Comparison of ENCODE assay signal across 1 cellular context in the genomic region with DNA sequence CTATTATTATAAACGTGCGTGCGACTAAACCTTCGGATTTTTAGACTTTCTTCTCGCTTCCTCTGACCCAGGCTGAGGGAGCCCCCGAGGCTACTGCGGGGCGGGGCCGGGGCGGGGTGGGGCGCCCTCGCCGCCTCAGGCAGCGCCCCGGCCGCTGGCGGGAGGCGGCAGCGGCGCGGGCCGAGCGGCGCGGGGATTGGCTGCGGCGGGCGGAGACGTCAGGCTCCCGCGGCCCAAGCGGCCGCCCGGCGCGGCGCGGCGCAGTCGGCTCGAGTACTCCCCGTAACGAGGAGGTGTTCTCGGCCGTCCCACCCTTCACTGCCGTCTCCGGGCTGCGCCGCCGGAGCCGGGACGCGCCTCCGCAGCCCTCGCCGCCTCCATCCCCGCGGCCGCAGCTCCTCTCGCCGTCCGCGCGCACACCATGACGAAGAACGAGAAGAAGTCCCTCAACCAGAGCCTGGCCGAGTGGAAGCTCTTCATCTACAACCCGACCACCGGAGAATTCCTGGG.
TF ChIP-seq lines count a peak whose summit lies in the region.

Gene ATP1B3 (plus strand): TSS at position 263 of the 510 bp plus-strand sequence. CDS start 159 bp downstream, at position 422.

TF ChIP-seq in GM12878, 131 proteins besides CTCF, POLR2A, EP300 and RAD21 (continued from another document):
- TF ChIP-seq RELA (IDR thresholded peaks at IDR 0.05; ENCODE audit: borderline replicate concordance, partially characterized antibody) (no peak), MXI1 (IDR thresholded peaks at IDR 0.05; ENCODE audit: low read depth, low read length) (peak; percentile 12; the same call in 1 of the 2 replicates), SP1 (IDR thresholded peaks at IDR 0.05; ENCODE audit: low read depth, low read length) (peak; percentile 51), ZNF384 (IDR thresholded peaks at IDR 0.05; ENCODE audit: borderline replicate concordance, low read depth, low read length) (no peak), PAX5 (IDR thresholded peaks at IDR 0.05; ENCODE audit: borderline replicate concordance, low read depth, low read length) (no peak), EGR1 (IDR thresholded peaks at IDR 0.05; ENCODE audit: borderline replicate concordance in 1 of 2, low read depth in 2 of 2, low read length in 2 of 2) (peak in 1 of 2 experiments; percentile 34; a peak in 1 of 3 replicates), NBN (IDR thresholded peaks at IDR 0.05) (no peak), ZBED1 (IDR thresholded peaks at IDR 0.05; ENCODE audit: borderline replicate concordance) (no peak), SREBF2 (IDR thresholded peaks at IDR 0.05; ENCODE audit: low read length) (no peak), BACH1 (IDR thresholded peaks at IDR 0.05; ENCODE audit: borderline replicate concordance) (peak; percentile 65; the same call in 1 of the 2 replicates), ZZZ3 (IDR thresholded peaks at IDR 0.05; ENCODE audit: control insufficient read depth, insufficient read length, low read depth) (no peak), SIX5 (IDR thresholded peaks at IDR 0.05; ENCODE audit: low read depth, low read length, severe bottlenecking) (no peak), POLR2AphosphoS2 (IDR thresholded peaks at IDR 0.05; ENCODE audit: low read depth, low read length) (peak; percentile 86), TAF1 (IDR thresholded peaks at IDR 0.05; ENCODE audit: borderline replicate concordance, low read depth, low read length) (peak; percentile 95), POLR2AphosphoS5 (IDR thresholded peaks at IDR 0.05; ENCODE audit: low read length) (peak; percentile 95), NFXL1 (IDR thresholded peaks at IDR 0.05; ENCODE audit: borderline replicate concordance) (no peak), SREBF1 (IDR thresholded peaks at IDR 0.05; ENCODE audit: low read length) (no peak), YBX1 (IDR thresholded peaks at IDR 0.05) (no peak), RCOR1 (conservative IDR thresholded peaks at IDR 0.05; ENCODE audit: low read depth, low read length) (no peak), ZBTB4 (CRISPR knock-in tag; IDR thresholded peaks at IDR 0.05) (no peak), HCFC1 (IDR thresholded peaks at IDR 0.05; ENCODE audit: low read length) (0 out of 2 replicates have a peak, but pooled peaks have one; percentile 23), MYB (IDR thresholded peaks at IDR 0.05; ENCODE audit: borderline replicate concordance, low read depth, low read length) (no peak), RELB (IDR thresholded peaks at IDR 0.05; ENCODE audit: low read depth) (no peak), TBL1XR1 (IDR thresholded peaks at IDR 0.05; ENCODE audit: low read depth, low read length) (no peak), ZNF687 (IDR thresholded peaks at IDR 0.05) (0 out of 2 replicates have a peak, but pooled peaks have one; percentile 45), ZNF207 (IDR thresholded peaks at IDR 0.05; ENCODE audit: borderline replicate concordance) (no peak), MEF2A (IDR thresholded peaks at IDR 0.05; ENCODE audit: insufficient read depth, low read depth, low read length) (no peak), STAT1 (conservative IDR thresholded peaks at IDR 0.05) (0 out of 2 replicates have a peak, but pooled peaks have one; percentile 11), YY1 (IDR thresholded peaks at IDR 0.05; ENCODE audit: low read depth, low read length) (peak; percentile 64), RB1 (IDR thresholded peaks at IDR 0.05; ENCODE audit: borderline replicate concordance) (no peak), RUNX3 (IDR thresholded peaks at IDR 0.05; ENCODE audit: low read length) (0 out of 2 replicates have a peak, but pooled peaks have one; percentile 10), PML (IDR thresholded peaks at IDR 0.05; ENCODE audit: low read length) (peak; percentile 67), USF1 (IDR thresholded peaks at IDR 0.05; ENCODE audit: borderline replicate concordance, extremely low read length, insufficient read depth, low read depth, low read length) (no peak), RBBP5 (conservative IDR thresholded peaks at IDR 0.05) (no peak), SMARCA5 (IDR thresholded peaks at IDR 0.05) (peak; percentile 57; the same call in 1 of the 2 replicates), ZSCAN29 (IDR thresholded peaks at IDR 0.05) (no peak), FOS (IDR thresholded peaks at IDR 0.05; ENCODE audit: borderline replicate concordance, extremely low read depth, insufficient read length) (no peak), CHD1 (IDR thresholded peaks at IDR 0.05; ENCODE audit: low read depth, low read length) (no peak), MTA3 (IDR thresholded peaks at IDR 0.05; ENCODE audit: borderline replicate concordance, low read length) (0 out of 2 replicates have a peak, but pooled peaks have one; percentile 1)
- TF ChIP-seq, protein P1, sequence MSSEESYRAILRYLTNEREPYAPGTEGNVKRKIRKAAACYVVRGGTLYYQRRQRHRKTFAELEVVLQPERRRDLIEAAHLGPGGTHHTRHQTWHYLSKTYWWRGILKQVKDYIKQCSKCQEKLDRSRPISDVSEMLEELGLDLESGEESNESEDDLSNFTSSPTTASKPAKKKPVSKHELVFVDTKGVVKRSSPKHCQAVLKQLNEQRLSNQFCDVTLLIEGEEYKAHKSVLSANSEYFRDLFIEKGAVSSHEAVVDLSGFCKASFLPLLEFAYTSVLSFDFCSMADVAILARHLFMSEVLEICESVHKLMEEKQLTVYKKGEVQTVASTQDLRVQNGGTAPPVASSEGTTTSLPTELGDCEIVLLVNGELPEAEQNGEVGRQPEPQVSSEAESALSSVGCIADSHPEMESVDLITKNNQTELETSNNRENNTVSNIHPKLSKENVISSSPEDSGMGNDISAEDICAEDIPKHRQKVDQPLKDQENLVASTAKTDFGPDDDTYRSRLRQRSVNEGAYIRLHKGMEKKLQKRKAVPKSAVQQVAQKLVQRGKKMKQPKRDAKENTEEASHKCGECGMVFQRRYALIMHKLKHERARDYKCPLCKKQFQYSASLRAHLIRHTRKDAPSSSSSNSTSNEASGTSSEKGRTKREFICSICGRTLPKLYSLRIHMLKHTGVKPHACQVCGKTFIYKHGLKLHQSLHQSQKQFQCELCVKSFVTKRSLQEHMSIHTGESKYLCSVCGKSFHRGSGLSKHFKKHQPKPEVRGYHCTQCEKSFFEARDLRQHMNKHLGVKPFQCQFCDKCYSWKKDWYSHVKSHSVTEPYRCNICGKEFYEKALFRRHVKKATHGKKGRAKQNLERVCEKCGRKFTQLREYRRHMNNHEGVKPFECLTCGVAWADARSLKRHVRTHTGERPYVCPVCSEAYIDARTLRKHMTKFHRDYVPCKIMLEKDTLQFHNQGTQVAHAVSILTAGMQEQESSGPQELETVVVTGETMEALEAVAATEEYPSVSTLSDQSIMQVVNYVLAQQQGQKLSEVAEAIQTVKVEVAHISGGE (CRISPR knock-in tag; IDR thresholded peaks at IDR 0.05) = no peak
- TF ChIP-seq, protein P2, sequence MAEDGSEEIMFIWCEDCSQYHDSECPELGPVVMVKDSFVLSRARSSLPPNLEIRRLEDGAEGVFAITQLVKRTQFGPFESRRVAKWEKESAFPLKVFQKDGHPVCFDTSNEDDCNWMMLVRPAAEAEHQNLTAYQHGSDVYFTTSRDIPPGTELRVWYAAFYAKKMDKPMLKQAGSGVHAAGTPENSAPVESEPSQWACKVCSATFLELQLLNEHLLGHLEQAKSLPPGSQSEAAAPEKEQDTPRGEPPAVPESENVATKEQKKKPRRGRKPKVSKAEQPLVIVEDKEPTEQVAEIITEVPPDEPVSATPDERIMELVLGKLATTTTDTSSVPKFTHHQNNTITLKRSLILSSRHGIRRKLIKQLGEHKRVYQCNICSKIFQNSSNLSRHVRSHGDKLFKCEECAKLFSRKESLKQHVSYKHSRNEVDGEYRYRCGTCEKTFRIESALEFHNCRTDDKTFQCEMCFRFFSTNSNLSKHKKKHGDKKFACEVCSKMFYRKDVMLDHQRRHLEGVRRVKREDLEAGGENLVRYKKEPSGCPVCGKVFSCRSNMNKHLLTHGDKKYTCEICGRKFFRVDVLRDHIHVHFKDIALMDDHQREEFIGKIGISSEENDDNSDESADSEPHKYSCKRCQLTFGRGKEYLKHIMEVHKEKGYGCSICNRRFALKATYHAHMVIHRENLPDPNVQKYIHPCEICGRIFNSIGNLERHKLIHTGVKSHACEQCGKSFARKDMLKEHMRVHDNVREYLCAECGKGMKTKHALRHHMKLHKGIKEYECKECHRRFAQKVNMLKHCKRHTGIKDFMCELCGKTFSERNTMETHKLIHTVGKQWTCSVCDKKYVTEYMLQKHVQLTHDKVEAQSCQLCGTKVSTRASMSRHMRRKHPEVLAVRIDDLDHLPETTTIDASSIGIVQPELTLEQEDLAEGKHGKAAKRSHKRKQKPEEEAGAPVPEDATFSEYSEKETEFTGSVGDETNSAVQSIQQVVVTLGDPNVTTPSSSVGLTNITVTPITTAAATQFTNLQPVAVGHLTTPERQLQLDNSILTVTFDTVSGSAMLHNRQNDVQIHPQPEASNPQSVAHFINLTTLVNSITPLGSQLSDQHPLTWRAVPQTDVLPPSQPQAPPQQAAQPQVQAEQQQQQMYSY (CRISPR knock-in tag; IDR thresholded peaks at IDR 0.05) = no peak
